8 cellular contexts compared by ENCODE assay signal in genomic region chr15:90221251-90221900, GRCh38. TPM values are rescaled to one million over a fixed set of nuclear protein-coding genes. Genes with fewer than 3 reads are reported as not detected.
DNase-seq lines count a peak whose midpoint lies in the region; ATAC-seq and TF ChIP-seq lines count a peak whose summit lies in the region.

No MANE protein-coding gene starts in this region.

- ATAC-seq in GM21723 (IDR thresholded peaks at IDR 0.05; ENCODE audit: unreplicated experiment), result no peak

- peak; percentile 83 for TF ChIP-seq CTCF in left ventricle myocardium inferior (IDR thresholded peaks at IDR 0.05; ENCODE audit: borderline replicate concordance)

- peaks cover 62% of the 10 kb centered on the region for H3K36me3 ChIP-seq in left ventricle myocardium inferior

- DNase-seq in C1 segment of cervical spinal cord (lab: John Stamatoyannopoulos, UW) (peak in 13 of 14 donors; percentile 8 to 77 (median 61)), GM19238 (ENCODE audit: insufficient read length, low spot score) (peak; percentile 52), NCI-H526 (lab: John Stamatoyannopoulos, UW) (peak; percentile 59 to 76), anterior cingulate cortex (lab: John Stamatoyannopoulos, UW) (peak in 55 of 58 donors; percentile 20 to 86 (median 69)), left ventricle myocardium inferior (peak; percentile 74), renal cortical epithelial cell (ENCODE audit: low read depth) (peak; percentile 62), NCI-H187 treated with DMSO at 0.1 percent for 48 hours (lab: John Stamatoyannopoulos, UW) (no peak)

- no peaks in the 10 kb centered on the region for H3K9me3 ChIP-seq in left ventricle myocardium inferior (replicated peaks)

- intact Hi-C loops in left ventricle myocardium inferior (cut with micrococcal nuclease), result no loop called here

- H3K27ac ChIP-seq in left ventricle myocardium inferior (replicated peaks), result peak overlapping the region; percentile 75

- no peak overlapping the region for H3K4me3 ChIP-seq in left ventricle myocardium inferior

- H3K4me1 ChIP-seq in left ventricle myocardium inferior, result peaks cover 14% of the 10 kb centered on the region

- no peaks in the 10 kb centered on the region for H3K27me3 ChIP-seq in left ventricle myocardium inferior (ENCODE audit: low read depth)

RNA-seq across cellular contexts. Expression of gene CIB1, which starts 12.4 kb away (rescaled TPM):
- 69.6 TPM for total RNA-seq in left ventricle myocardium inferior
- total RNA-seq in renal cortical epithelial cell, result 44.6 and 45.6 TPM in 2 replicates

RNA-seq across cellular contexts. Expression of gene GDPGP1, which starts 12.6 kb away (rescaled TPM):
- total RNA-seq in left ventricle myocardium inferior (15.5 TPM), renal cortical epithelial cell (19.0 and 20.8 TPM in 2 replicates)

RNA-seq across cellular contexts. Expression of gene SEMA4B, which starts 20.2 kb away (rescaled TPM):
- total RNA-seq in left ventricle myocardium inferior (22.7 TPM), renal cortical epithelial cell (26.6 and 154 TPM in 2 replicates)

RNA-seq across cellular contexts. Expression of gene TTLL13, which starts 28.0 kb away (rescaled TPM):
- total RNA-seq in left ventricle myocardium inferior, result 0.19 TPM
- total RNA-seq in renal cortical epithelial cell, result 0.10 TPM in 1 of 2 replicates, not detected in the other

RNA-seq across cellular contexts. Expression of gene NGRN, which starts 44.1 kb away (rescaled TPM):
- total RNA-seq in left ventricle myocardium inferior (120 TPM), renal cortical epithelial cell (102 and 121 TPM in 2 replicates)
